In genomic region chr1:223711838-223712183, GRCh38 we compare ENCODE assay signal across 8 cellular contexts. TPM values are rescaled to one million over a fixed set of nuclear protein-coding genes. Genes with fewer than 3 reads are reported as not detected.
DNase-seq lines count a peak whose midpoint lies in the region; ATAC-seq and TF ChIP-seq lines count a peak whose summit lies in the region.

No MANE protein-coding gene starts in this region.

- peak overlapping the region in 1 of 2 donors; percentile 54 for H3K4me3 Mint-ChIP-seq in CD14-positive monocyte

- peaks cover 3 to 11% (median 8%) of the 10 kb centered on the region in 3 donors for H3K27me3 Mint-ChIP-seq in CD14-positive monocyte (ENCODE audit: low read depth in 3 of 3)

- H3K36me3 ChIP-seq in OCI-LY3 (replicated peaks; ENCODE audit: low read depth, low read length) (no peaks in the 10 kb centered on the region), endocrine pancreas (ENCODE audit: control insufficient read depth, insufficient read depth, low read length) (no peaks in the 10 kb centered on the region), neural cell (ENCODE audit: insufficient read depth, low read length) (no peaks in the 10 kb centered on the region)

- H3K4me1 Mint-ChIP-seq in CD14-positive monocyte, result peaks cover 46% of the 10 kb centered on the region

- DNase-seq in CD14-positive monocyte (ENCODE audit: low spot score) (no peak), H4 (ENCODE audit: low spot score) (no peak), OCI-M1 (lab: John Stamatoyannopoulos, UW) (no peak), DMS53 treated with DMSO at 0.1 percent for 48 hours (lab: John Stamatoyannopoulos, UW; ENCODE audit: unreplicated experiment) (no peak)

- TF ChIP-seq RAD21 in neural cell (conservative IDR thresholded peaks at IDR 0.05), result no peak

- no peaks in the 10 kb centered on the region for H3K9me2 ChIP-seq in neural cell (ENCODE audit: insufficient read depth, low read length)

- H3K4me2 ChIP-seq in OCI-LY3 (ENCODE audit: low read length), result peak overlapping the region; percentile 91
- peak overlapping the region; percentile 33 for H3K4me2 ChIP-seq in neural cell (ENCODE audit: low read length)

- peak overlapping the region in 5 of 7 donors; percentile 27 to 80 (median 54) for H3K27ac Mint-ChIP-seq in CD14-positive monocyte

- no peak for TF ChIP-seq EP300 in neural cell (conservative IDR thresholded peaks at IDR 0.05; ENCODE audit: poor library complexity, severe bottlenecking)

- no peak for TF ChIP-seq CTCF in CD14-positive monocyte (IDR thresholded peaks at IDR 0.05)
- TF ChIP-seq CTCF in OCI-LY3 (IDR thresholded peaks at IDR 0.05; ENCODE audit: low read depth, low read length), result no peak
- no peak for TF ChIP-seq CTCF in neural cell (IDR thresholded peaks at IDR 0.05; ENCODE audit: poor library complexity, severe bottlenecking)

- peaks cover 33% of the 10 kb centered on the region for H3K4me1 ChIP-seq in OCI-LY3 (ENCODE audit: low read length)
- H3K4me1 ChIP-seq in endocrine pancreas (ENCODE audit: control insufficient read depth, insufficient read depth, low read length), result no peaks in the 10 kb centered on the region

- H3F3A ChIP-seq in neural cell (ENCODE audit: insufficient read depth, low read length, poor library complexity, severe bottlenecking), result no peaks in the 10 kb centered on the region

- H3K79me2 ChIP-seq in OCI-LY3 (ENCODE audit: low read length), result peaks cover 4% of the 10 kb centered on the region; the same call in 1 of the 2 replicates
- peaks cover 9% of the 10 kb centered on the region for H3K79me2 ChIP-seq in neural cell (replicated peaks; ENCODE audit: insufficient read depth, low read length)

- intact Hi-C loops in CD14-positive monocyte (cut with micrococcal nuclease), result loop anchor here (2.0 to 10.0 kb wide), 3 partner anchors 15 to 113 kb away; no protein-coding TSS in a partner anchor

- H3K9ac ChIP-seq in OCI-LY3 (ENCODE audit: low read length) (peak overlapping the region; percentile 73), endocrine pancreas (ENCODE audit: control insufficient read depth, insufficient read depth, low read length) (peak overlapping the region; percentile 40), neural cell (ENCODE audit: low read length) (peak overlapping the region; percentile 84)

- H3K27me3 ChIP-seq in OCI-LY3 (ENCODE audit: low read depth, low read length) (peaks cover 9% of the 10 kb centered on the region; the same call in 1 of the 2 replicates), endocrine pancreas (ENCODE audit: control insufficient read depth, insufficient read depth, low read length) (no peaks in the 10 kb centered on the region), neural cell (ENCODE audit: insufficient read depth, low read depth, low read length) (no peaks in the 10 kb centered on the region)

- H3K27ac ChIP-seq in OCI-LY3 (ENCODE audit: low read length) (no peak overlapping the region), neural cell (ENCODE audit: low read length) (no peak overlapping the region)

- H3K4me3 ChIP-seq in OCI-LY3 (ENCODE audit: low read length) (peak overlapping the region; percentile 79), endocrine pancreas (ENCODE audit: control insufficient read depth, insufficient read depth, low read length) (no peak overlapping the region), neural cell (ENCODE audit: low read length) (peak overlapping the region; percentile 76)

- no peaks in the 10 kb centered on the region for H3K9me3 ChIP-seq in OCI-LY3 (ENCODE audit: insufficient read depth, low read length)
- no peaks in the 10 kb centered on the region for H3K9me3 ChIP-seq in endocrine pancreas (ENCODE audit: control insufficient read depth, low read length)
- no peaks in the 10 kb centered on the region for H3K9me3 ChIP-seq in neural cell (ENCODE audit: low read length)

- no peaks in the 10 kb centered on the region for H3K9me3 Mint-ChIP-seq in CD14-positive monocyte

- peaks cover 8 to 12% of the 10 kb centered on the region in 2 donors for H3K36me3 Mint-ChIP-seq in CD14-positive monocyte

- ATAC-seq in HG03045 (IDR thresholded peaks at IDR 0.05; ENCODE audit: unreplicated experiment), result no peak

- H2AFZ ChIP-seq in OCI-LY3 (ENCODE audit: low read depth, low read length) (peak overlapping the region; percentile 72), neural cell (ENCODE audit: low read depth, low read length) (no peak overlapping the region)

- H4K20me1 ChIP-seq in OCI-LY3 (ENCODE audit: insufficient read depth, low read length) (no peaks in the 10 kb centered on the region), neural cell (ENCODE audit: insufficient read depth) (no peaks in the 10 kb centered on the region)

TF ChIP-seq in neural cell, 6 proteins besides CTCF, POLR2A, EP300 and RAD21:
- TF ChIP-seq SMC3 (conservative IDR thresholded peaks at IDR 0.05; ENCODE audit: poor library complexity) (no peak), TAF1 (IDR thresholded peaks at IDR 0.05; ENCODE audit: low read depth) (no peak), EZH2 (IDR thresholded peaks at IDR 0.05; ENCODE audit: borderline replicate concordance, insufficient read depth, low read length, poor library complexity, severe bottlenecking) (no peak), POLR2AphosphoS5 (IDR thresholded peaks at IDR 0.05) (no peak), MXI1 (conservative IDR thresholded peaks at IDR 0.05; ENCODE audit: poor library complexity, severe bottlenecking) (no peak), REST (IDR thresholded peaks at IDR 0.05; ENCODE audit: borderline replicate concordance) (no peak)

RNA-seq across cellular contexts. Expression of gene CAPN2, which starts 0.5 kb away (rescaled TPM):
- polyA plus RNA-seq in CD14-positive monocyte (100 to 1,000 TPM; 127 to 182 TPM), neural cell (58.8 and 62.6 TPM in 2 replicates)
- 46.7 and 53.1 TPM in 2 replicates for polyA minus RNA-seq in neural cell
- total RNA-seq in H4 (2014; rRNA removed; shearing (Covaris generic)), result 43.4 and 47.9 TPM in 2 replicates

RNA-seq across cellular contexts. Expression of gene CAPN8, which starts 46.3 kb away (rescaled TPM):
- polyA plus RNA-seq in CD14-positive monocyte, result not detected
- polyA plus RNA-seq in neural cell, result not detected in 2 replicates
- not detected in 2 replicates for polyA minus RNA-seq in neural cell
- total RNA-seq in H4 (2014; rRNA removed; shearing (Covaris generic)), result not detected in 2 replicates
